ENCODE assay signal across 2 cellular contexts in the genomic region with DNA sequence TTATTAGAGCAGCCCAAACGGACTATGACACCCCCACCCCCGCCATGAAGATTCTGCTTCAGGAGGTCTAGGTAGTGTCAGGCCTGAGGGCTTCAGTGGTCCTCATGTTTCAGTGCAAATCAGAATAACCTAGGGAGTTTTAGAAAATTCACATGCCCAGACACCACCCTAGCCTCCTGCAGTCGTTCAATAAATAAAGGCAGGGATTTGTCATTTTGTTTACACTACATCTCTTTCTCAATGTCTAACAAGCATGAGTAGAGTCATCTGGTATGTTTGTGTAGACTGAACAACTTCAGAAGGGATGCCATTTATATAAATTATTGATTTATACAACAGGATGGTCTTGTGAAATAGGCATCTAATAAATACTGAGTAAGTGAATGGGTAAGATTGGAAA.
TF ChIP-seq lines count a peak whose summit lies in the region.

No MANE protein-coding gene starts in this region.

TF ChIP-seq in GM23338, 12 proteins besides CTCF, POLR2A, EP300 and RAD21 (continued from another document):
- TF ChIP-seq CREB1 (CRISPR knock-in tag; IDR thresholded peaks at IDR 0.05; ENCODE audit: low read depth) = no peak

TF ChIP-seq in WTC11, 78 proteins besides CTCF, POLR2A, EP300 and RAD21:
- TF ChIP-seq, protein P1, sequence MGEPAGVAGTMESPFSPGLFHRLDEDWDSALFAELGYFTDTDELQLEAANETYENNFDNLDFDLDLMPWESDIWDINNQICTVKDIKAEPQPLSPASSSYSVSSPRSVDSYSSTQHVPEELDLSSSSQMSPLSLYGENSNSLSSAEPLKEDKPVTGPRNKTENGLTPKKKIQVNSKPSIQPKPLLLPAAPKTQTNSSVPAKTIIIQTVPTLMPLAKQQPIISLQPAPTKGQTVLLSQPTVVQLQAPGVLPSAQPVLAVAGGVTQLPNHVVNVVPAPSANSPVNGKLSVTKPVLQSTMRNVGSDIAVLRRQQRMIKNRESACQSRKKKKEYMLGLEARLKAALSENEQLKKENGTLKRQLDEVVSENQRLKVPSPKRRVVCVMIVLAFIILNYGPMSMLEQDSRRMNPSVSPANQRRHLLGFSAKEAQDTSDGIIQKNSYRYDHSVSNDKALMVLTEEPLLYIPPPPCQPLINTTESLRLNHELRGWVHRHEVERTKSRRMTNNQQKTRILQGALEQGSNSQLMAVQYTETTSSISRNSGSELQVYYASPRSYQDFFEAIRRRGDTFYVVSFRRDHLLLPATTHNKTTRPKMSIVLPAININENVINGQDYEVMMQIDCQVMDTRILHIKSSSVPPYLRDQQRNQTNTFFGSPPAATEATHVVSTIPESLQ (CRISPR knock-in tag; IDR thresholded peaks at IDR 0.05) = no peak
- TF ChIP-seq JAZF1 (CRISPR knock-in tag; IDR thresholded peaks at IDR 0.05) (no peak), GABPB1 (CRISPR knock-in tag; IDR thresholded peaks at IDR 0.05) (0 out of 2 replicates have a peak, but pooled peaks have one; percentile 21)
